Comparison of ENCODE assay signal across 20 cellular contexts in genomic region chr4:23815351-23815750, GRCh38.
"Had no signal": no experiment of that assay in that cellular context is flagged by ENCODE, and none has a peak within 500 bp of the region (broad histone marks: within the 10 kb centered on the region; RNA-seq: fewer than 3 reads in every experiment).

No MANE protein-coding gene starts in this region.

- H3K27me3 ChIP-seq: cardiac muscle cell, dorsolateral prefrontal cortex, left lung, right lobe of liver, upper lobe of left lung had no signal

- H3K27ac ChIP-seq: cardiac muscle cell, dorsolateral prefrontal cortex, left lung, right lobe of liver, WERI-Rb-1 had no signal

- H3K9me3 Mint-ChIP-seq: endodermal cell had no signal

- H3K27me3 Mint-ChIP-seq: activated CD4-positive, alpha-beta memory T cell treated with anti-CD3 and anti-CD28 coated beads for 36 hours; activated CD4-positive, alpha-beta T cell treated with anti-CD3 and anti-CD28 coated beads for 36 hours; activated CD8-positive, alpha-beta memory T cell treated with anti-CD3 and anti-CD28 coated beads, Interleukin-2, amount 10 ng/mL, durations not matched to agents 7 days and 5 days; naive thymus-derived CD4-positive, alpha-beta T cell; stimulated activated naive CD8-positive, alpha-beta T cell treated with anti-CD3 and anti-CD28 coated beads, Interleukin-15, amount 100 ng/mL, for 72 hours had no signal

- H3K36me3 ChIP-seq: left lung, WERI-Rb-1 had no signal

- H3K36me3 Mint-ChIP-seq: activated CD4-positive, alpha-beta memory T cell treated with anti-CD3 and anti-CD28 coated beads for 36 hours; activated CD8-positive, alpha-beta memory T cell treated with anti-CD3 and anti-CD28 coated beads, Interleukin-2, amount 10 ng/mL, durations not matched to agents 7 days and 5 days; naive thymus-derived CD4-positive, alpha-beta T cell had no signal

- DNase-seq: activated CD4-positive, alpha-beta memory T cell treated with anti-CD3 and anti-CD28 coated beads for 36 hours; activated CD4-positive, alpha-beta T cell treated with anti-CD3 and anti-CD28 coated beads for 36 hours; activated CD8-positive, alpha-beta memory T cell treated with anti-CD3 and anti-CD28 coated beads, Interleukin-2, amount 10 ng/mL, durations not matched to agents 7 days and 5 days; activated naive CD4-positive, alpha-beta T cell treated with anti-CD3 and anti-CD28 coated beads, Interleukin-2, amount 50 U/mL, for 16 hours; activated T-cell treated with anti-CD3 and anti-CD28 coated beads, Interleukin-2, amount 50 U/mL, for 1 hour; dorsolateral prefrontal cortex; endodermal cell; erythroblast; left lung; mucosa of descending colon; naive thymus-derived CD4-positive, alpha-beta T cell; nucleus accumbens; right lobe of liver; stimulated activated naive CD8-positive, alpha-beta T cell treated with anti-CD3 and anti-CD28 coated beads, Interleukin-15, amount 100 ng/mL, for 72 hours; T1000; upper lobe of left lung; WERI-Rb-1 had no signal

- H3K27ac Mint-ChIP-seq: activated CD4-positive, alpha-beta memory T cell treated with anti-CD3 and anti-CD28 coated beads for 36 hours; activated CD4-positive, alpha-beta T cell treated with anti-CD3 and anti-CD28 coated beads for 36 hours; activated CD8-positive, alpha-beta memory T cell treated with anti-CD3 and anti-CD28 coated beads, Interleukin-2, amount 10 ng/mL, durations not matched to agents 7 days and 5 days; activated T-helper 2 cell treated with anti-CD3 and anti-CD28 coated beads, Interferon-gamma antibody, Interleukin-2, Interleukin-4, amounts not matched to agents 10 μg/mL and 5 μg/mL and 100 μg/mL, durations not matched to agents 14 hours and 24 hours and 36 hours; endodermal cell; progenitor cell of endocrine pancreas; stimulated activated naive CD8-positive, alpha-beta T cell treated with anti-CD3 and anti-CD28 coated beads, Interleukin-15, amount 100 ng/mL, for 72 hours had no signal

- H3K4me1 ChIP-seq: right lobe of liver had no signal

- H3K4me1 Mint-ChIP-seq: activated CD4-positive, alpha-beta T cell treated with anti-CD3 and anti-CD28 coated beads for 36 hours; activated CD8-positive, alpha-beta memory T cell treated with anti-CD3 and anti-CD28 coated beads, Interleukin-2, amount 10 ng/mL, durations not matched to agents 7 days and 5 days; naive thymus-derived CD4-positive, alpha-beta T cell; stimulated activated naive CD8-positive, alpha-beta T cell treated with anti-CD3 and anti-CD28 coated beads, Interleukin-15, amount 100 ng/mL, for 72 hours had no signal

- H3K4me3 ChIP-seq: cardiac muscle cell, dorsolateral prefrontal cortex, left lung, mucosa of descending colon, right lobe of liver, upper lobe of left lung had no signal

- H3K9me3 ChIP-seq: left lung, mucosa of descending colon, right lobe of liver, upper lobe of left lung had no signal

- H3K4me3 Mint-ChIP-seq: activated CD4-positive, alpha-beta memory T cell treated with anti-CD3 and anti-CD28 coated beads for 36 hours; activated CD4-positive, alpha-beta T cell treated with anti-CD3 and anti-CD28 coated beads for 36 hours; activated CD8-positive, alpha-beta memory T cell treated with anti-CD3 and anti-CD28 coated beads, Interleukin-2, amount 10 ng/mL, durations not matched to agents 7 days and 5 days; endodermal cell; naive thymus-derived CD4-positive, alpha-beta T cell; stimulated activated naive CD8-positive, alpha-beta T cell treated with anti-CD3 and anti-CD28 coated beads, Interleukin-15, amount 100 ng/mL, for 72 hours had no signal
